12 cellular contexts compared by ENCODE assay signal in the genomic region with DNA sequence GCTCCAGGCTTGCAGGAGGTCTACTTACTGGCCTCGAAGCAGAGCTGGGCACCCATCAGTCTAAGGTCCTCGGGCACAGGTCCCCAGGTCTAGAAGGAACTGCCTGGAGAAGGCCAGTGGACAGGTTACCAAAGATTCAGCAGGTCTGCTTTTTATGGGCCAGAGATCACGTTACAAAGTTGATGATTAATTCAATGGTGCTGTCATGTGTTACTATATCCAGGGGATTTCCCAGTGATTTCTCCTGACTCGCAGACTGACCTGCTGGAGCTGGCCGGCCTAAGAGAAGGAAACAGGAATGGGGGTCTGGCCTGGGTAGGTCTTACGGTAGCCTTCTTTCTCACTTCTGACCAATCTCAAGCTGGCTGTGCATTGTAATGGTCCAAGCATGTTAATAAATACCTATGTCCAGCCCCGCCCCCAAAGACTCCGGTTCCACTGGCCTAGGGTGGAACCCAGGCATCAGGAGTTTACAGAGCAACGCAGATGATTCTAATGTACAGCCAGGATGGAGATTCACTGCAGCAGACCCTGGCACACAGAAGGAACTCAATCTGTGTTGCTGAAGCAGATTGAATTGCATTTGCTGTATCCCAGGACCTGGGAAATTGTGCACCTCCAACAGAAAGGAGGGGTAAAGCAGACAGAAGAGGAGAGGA. TPM values are rescaled to one million over a fixed set of nuclear protein-coding genes. Genes with fewer than 3 reads are reported as not detected.
DNase-seq lines count a peak whose midpoint lies in the region; ATAC-seq and TF ChIP-seq lines count a peak whose summit lies in the region.
"Had no signal": no experiment of that assay in that cellular context is flagged by ENCODE, and none has a peak within 500 bp of the region (broad histone marks: within the 10 kb centered on the region; RNA-seq: fewer than 3 reads in every experiment).

A gene with protein sequence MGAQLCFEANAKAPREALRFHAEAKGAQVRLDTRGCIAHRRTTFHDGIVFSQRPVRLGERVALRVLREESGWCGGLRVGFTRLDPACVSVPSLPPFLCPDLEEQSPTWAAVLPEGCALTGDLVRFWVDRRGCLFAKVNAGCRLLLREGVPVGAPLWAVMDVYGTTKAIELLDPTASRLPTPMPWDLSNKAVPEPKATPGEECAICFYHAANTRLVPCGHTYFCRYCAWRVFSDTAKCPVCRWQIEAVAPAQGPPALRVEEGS (minus strand): TSS at position 127 of the 659 bp plus-strand sequence. CDS start 71 bp downstream, at position 56.

- no peak within 1 kb of the TSS for H3K27ac ChIP-seq in sigmoid colon

- TF ChIP-seq POLR2A in sigmoid colon (IDR thresholded peaks at IDR 0.05), result no peak

- no peak within 1 kb of the TSS for H3K4me3 ChIP-seq in kidney epithelial cell (ENCODE audit: low read depth, low read length)
- no peak within 1 kb of the TSS for H3K4me3 ChIP-seq in sigmoid colon

- peaks cover 5% of the 10 kb centered on the region for H3K27me3 ChIP-seq in kidney epithelial cell (ENCODE audit: control insufficient read depth, insufficient read depth, low read length)
- H3K27me3 ChIP-seq in sigmoid colon, result peaks cover 5 to 28% (median 25%) of the 10 kb centered on the region in 3 donors

- no peak for ATAC-seq in activated naive CD8-positive, alpha-beta T cell treated with anti-CD3 and anti-CD28 coated beads, Interleukin-2, amount 10 ng/mL, durations not matched to agents 7 days and 5 days (ENCODE audit: low read depth)
- ATAC-seq in activated CD8-positive, alpha-beta memory T cell treated with anti-CD3 and anti-CD28 coated beads, Interleukin-2, amount 10 ng/mL, durations not matched to agents 7 days and 5 days, result no peak

- peaks cover 31% of the 10 kb centered on the region for H3K4me1 Mint-ChIP-seq in activated naive CD8-positive, alpha-beta T cell treated with anti-CD3 and anti-CD28 coated beads, Interleukin-2, amount 10 ng/mL, durations not matched to agents 7 days and 5 days
- peaks cover 20% of the 10 kb centered on the region for H3K4me1 Mint-ChIP-seq in activated naive CD8-positive, alpha-beta T cell treated with anti-CD3 and anti-CD28 coated beads for 36 hours
- H3K4me1 Mint-ChIP-seq in activated CD8-positive, alpha-beta memory T cell treated with anti-CD3 and anti-CD28 coated beads, Interleukin-2, amount 10 ng/mL, durations not matched to agents 7 days and 5 days, result peaks cover 44% of the 10 kb centered on the region

- POLR2A ChIA-PET in activated naive CD8-positive, alpha-beta T cell treated with anti-CD3 and anti-CD28 coated beads, Interleukin-2, amount 10 ng/mL, durations not matched to agents 7 days and 5 days (lab: Charles Lee), result interaction anchor here (1.5 kb wide), 1 partner anchor 98 kb away, joined by 3 read pairs; no protein-coding TSS in a partner anchor

- H3K9me3 ChIP-seq in sigmoid colon, result no peaks in the 10 kb centered on the region

- no peak within 1 kb of the TSS for H3K27ac Mint-ChIP-seq in activated naive CD8-positive, alpha-beta T cell treated with anti-CD3 and anti-CD28 coated beads, Interleukin-2, amount 10 ng/mL, durations not matched to agents 7 days and 5 days
- H3K27ac Mint-ChIP-seq in activated naive CD8-positive, alpha-beta T cell treated with anti-CD3 and anti-CD28 coated beads for 36 hours, result no peak within 1 kb of the TSS
- peak within 1 kb of the TSS; percentile 15 for H3K27ac Mint-ChIP-seq in activated CD8-positive, alpha-beta memory T cell treated with anti-CD3 and anti-CD28 coated beads, Interleukin-2, amount 10 ng/mL, durations not matched to agents 7 days and 5 days
- H3K27ac Mint-ChIP-seq: CD4-positive, CD25-positive, alpha-beta regulatory T cell had no signal

- intact Hi-C loops in sigmoid colon (cut with DNase I), result loop anchor here (5.0 to 10.0 kb wide), 3 partner anchors 47 to 371 kb away; partner anchors contain the start of gene ASTL

- no peaks in the 10 kb centered on the region for H3K9me3 Mint-ChIP-seq in activated naive CD8-positive, alpha-beta T cell treated with anti-CD3 and anti-CD28 coated beads, Interleukin-2, amount 10 ng/mL, durations not matched to agents 7 days and 5 days
- H3K9me3 Mint-ChIP-seq in activated naive CD8-positive, alpha-beta T cell treated with anti-CD3 and anti-CD28 coated beads for 36 hours, result no peaks in the 10 kb centered on the region
- H3K9me3 Mint-ChIP-seq in activated CD8-positive, alpha-beta memory T cell treated with anti-CD3 and anti-CD28 coated beads, Interleukin-2, amount 10 ng/mL, durations not matched to agents 7 days and 5 days (ENCODE audit: low read depth), result no peaks in the 10 kb centered on the region

- H3K36me3 ChIP-seq in kidney epithelial cell (ENCODE audit: control insufficient read depth, insufficient read depth, low read length) (no peaks in the 10 kb centered on the region), sigmoid colon (no peaks in the 10 kb centered on the region)

- TF ChIP-seq CTCF in kidney epithelial cell (IDR thresholded peaks at IDR 0.05; ENCODE audit: insufficient read depth, low read length, poor library complexity, severe bottlenecking) (no peak), sigmoid colon (IDR thresholded peaks at IDR 0.05) (no peak)

- H3K4me3 Mint-ChIP-seq in activated naive CD8-positive, alpha-beta T cell treated with anti-CD3 and anti-CD28 coated beads, Interleukin-2, amount 10 ng/mL, durations not matched to agents 7 days and 5 days, result no peak within 1 kb of the TSS
- H3K4me3 Mint-ChIP-seq in activated naive CD8-positive, alpha-beta T cell treated with anti-CD3 and anti-CD28 coated beads for 36 hours, result no peak within 1 kb of the TSS
- no peak within 1 kb of the TSS for H3K4me3 Mint-ChIP-seq in activated CD8-positive, alpha-beta memory T cell treated with anti-CD3 and anti-CD28 coated beads, Interleukin-2, amount 10 ng/mL, durations not matched to agents 7 days and 5 days
- H3K4me3 Mint-ChIP-seq: CD4-positive, CD25-positive, alpha-beta regulatory T cell had no signal

- DNase-seq in activated naive CD8-positive, alpha-beta T cell treated with anti-CD3 and anti-CD28 coated beads, Interleukin-2, amount 10 ng/mL, durations not matched to agents 7 days and 5 days, result peak; percentile 13
- no peak for DNase-seq in activated naive CD8-positive, alpha-beta T cell treated with anti-CD3 and anti-CD28 coated beads for 36 hours
- peak; percentile 37 for DNase-seq in activated CD8-positive, alpha-beta memory T cell treated with anti-CD3 and anti-CD28 coated beads, Interleukin-2, amount 10 ng/mL, durations not matched to agents 7 days and 5 days
- DNase-seq in kidney epithelial cell (ENCODE audit: low read depth) (peak; percentile 95), sigmoid colon (no peak), DMS79 (lab: John Stamatoyannopoulos, UW) (no peak), NCI-H128 (lab: John Stamatoyannopoulos, UW; ENCODE audit: unreplicated experiment) (no peak), NCI-H2107 treated with DMSO at 0.1 percent for 48 hours (lab: John Stamatoyannopoulos, UW; ENCODE audit: unreplicated experiment) (no peak)
- DNase-seq: activated CD4-positive, alpha-beta T cell treated with anti-CD3 and anti-CD28 coated beads, Interleukin-2, amount 50 U/mL, for 48 hours; CD4-positive, CD25-positive, alpha-beta regulatory T cell; NCI-H774 had no signal

- H3K4me1 ChIP-seq in sigmoid colon, result peaks cover 0 to 27% (median 18%) of the 10 kb centered on the region in 4 donors

- H3K27me3 Mint-ChIP-seq in activated naive CD8-positive, alpha-beta T cell treated with anti-CD3 and anti-CD28 coated beads, Interleukin-2, amount 10 ng/mL, durations not matched to agents 7 days and 5 days, result peaks cover 3% of the 10 kb centered on the region
- H3K27me3 Mint-ChIP-seq in activated naive CD8-positive, alpha-beta T cell treated with anti-CD3 and anti-CD28 coated beads for 36 hours, result peaks cover 13% of the 10 kb centered on the region
- no peaks in the 10 kb centered on the region for H3K27me3 Mint-ChIP-seq in activated CD8-positive, alpha-beta memory T cell treated with anti-CD3 and anti-CD28 coated beads, Interleukin-2, amount 10 ng/mL, durations not matched to agents 7 days and 5 days

- H3K36me3 Mint-ChIP-seq in activated naive CD8-positive, alpha-beta T cell treated with anti-CD3 and anti-CD28 coated beads, Interleukin-2, amount 10 ng/mL, durations not matched to agents 7 days and 5 days, result no peaks in the 10 kb centered on the region
- H3K36me3 Mint-ChIP-seq in activated naive CD8-positive, alpha-beta T cell treated with anti-CD3 and anti-CD28 coated beads for 36 hours, result no peaks in the 10 kb centered on the region
- H3K36me3 Mint-ChIP-seq in activated CD8-positive, alpha-beta memory T cell treated with anti-CD3 and anti-CD28 coated beads, Interleukin-2, amount 10 ng/mL, durations not matched to agents 7 days and 5 days, result no peaks in the 10 kb centered on the region
- H3K36me3 Mint-ChIP-seq: CD4-positive, CD25-positive, alpha-beta regulatory T cell had no signal

- whole genome bisulfite sequencing in sigmoid colon, 2 donors, result 11 to 61% methylated on average over 9 of the region's 9 CpGs

- CTCF ChIA-PET in activated CD8-positive, alpha-beta memory T cell treated with anti-CD3 and anti-CD28 coated beads, Interleukin-2, amount 10 ng/mL, durations not matched to agents 7 days and 5 days (lab: Charles Lee), result interaction anchor here (0.6 to 7.3 kb wide), 10 partner anchors 15 to 366 kb away, joined by 3 to 157 read pairs (median 4); partner anchors contain the start of genes ASTL and ITPRIPL1

- TF ChIP-seq EP300 in sigmoid colon (IDR thresholded peaks at IDR 0.05), result no peak

RNA-seq across cellular contexts. Expression of the gene that starts here (rescaled TPM):
- under 1 TPM in 1 of 2 experiments, not detected in 1; 0.17 TPM for total RNA-seq in activated naive CD8-positive, alpha-beta T cell treated with anti-CD3 and anti-CD28 coated beads, Interleukin-2, amount 10 ng/mL, durations not matched to agents 7 days and 5 days
- total RNA-seq in activated naive CD8-positive, alpha-beta T cell treated with anti-CD3 and anti-CD28 coated beads for 36 hours, result under 1 TPM in 1 of 2 experiments, not detected in 1; 0.16 TPM
- under 1 TPM; 0.38 to 0.52 TPM for total RNA-seq in activated CD8-positive, alpha-beta memory T cell treated with anti-CD3 and anti-CD28 coated beads, Interleukin-2, amount 10 ng/mL, durations not matched to agents 7 days and 5 days
- total RNA-seq in kidney epithelial cell (16.8 and 18.6 TPM in 2 replicates), sigmoid colon (under 1 TPM in 1 of 4 donors, not detected in 3; 0.36 TPM)
- 1 to 10 TPM; 3.5 to 6.4 (median 3.6) TPM for polyA plus RNA-seq in sigmoid colon
- total RNA-seq: CD4-positive, CD25-positive, alpha-beta regulatory T cell; pulmonary artery endothelial cell had no signal

Comparison
In these comparisons a context has a peak if more than half of its experiments do, and no peak if none do; other contexts are left out.
1. RNA of the gene that starts here (total RNA-seq): 16.8 to 18.6 TPM in kidney epithelial cell; 0.38 to 0.52 TPM in activated CD8-positive, alpha-beta memory T cell treated with anti-CD3 and anti-CD28 coated beads, Interleukin-2, amount 10 ng/mL, durations not matched to agents 7 days and 5 days, 0.17 TPM in activated naive CD8-positive, alpha-beta T cell treated with anti-CD3 and anti-CD28 coated beads, Interleukin-2, amount 10 ng/mL, durations not matched to agents 7 days and 5 days, 0.16 TPM in activated naive CD8-positive, alpha-beta T cell treated with anti-CD3 and anti-CD28 coated beads for 36 hours and 0.36 TPM in sigmoid colon; every median in the first group is over 10 times any median in the second.
2. Peak in DNase-seq in activated naive CD8-positive, alpha-beta T cell treated with anti-CD3 and anti-CD28 coated beads, Interleukin-2, amount 10 ng/mL, durations not matched to agents 7 days and 5 days; RNA of the gene not detected or under 1 TPM.
3. Peak in DNase-seq in activated CD8-positive, alpha-beta memory T cell treated with anti-CD3 and anti-CD28 coated beads, Interleukin-2, amount 10 ng/mL, durations not matched to agents 7 days and 5 days; RNA of the gene not detected or under 1 TPM.